Comparison of ENCODE assay signal across 2 cellular contexts in the genomic region with DNA sequence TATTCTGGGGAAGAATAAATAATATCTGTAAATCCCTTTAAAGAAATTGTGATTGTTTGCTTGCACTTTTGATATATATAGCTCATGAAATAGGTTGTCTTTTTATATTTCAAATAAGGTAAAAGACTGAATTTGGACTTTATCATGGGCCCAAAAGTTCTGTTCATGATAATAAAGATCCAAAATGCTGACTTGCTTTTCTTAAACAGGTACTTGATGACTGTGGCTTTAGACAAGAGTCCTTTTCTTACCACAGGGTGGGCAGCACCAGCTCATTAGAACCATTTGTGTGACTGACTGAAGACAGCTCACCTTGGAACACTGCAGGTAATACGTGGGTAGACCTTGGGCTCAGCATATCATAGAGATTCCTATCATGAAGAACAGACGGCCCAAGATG.
TF ChIP-seq lines count a peak whose summit lies in the region.

No MANE protein-coding gene starts in this region.

TF ChIP-seq in HepG2, 621 proteins besides CTCF, POLR2A, EP300 and RAD21:
- TF ChIP-seq SOX13 (IDR thresholded peaks at IDR 0.05) (no peak), SOX13 (CRISPR knock-in tag; conservative IDR thresholded peaks at IDR 0.05 in 1 of 2, IDR thresholded peaks at IDR 0.05 in 1 of 2) (no peak), MAFK (conservative IDR thresholded peaks at IDR 0.05 in 1 of 2, IDR thresholded peaks at IDR 0.05 in 1 of 2; ENCODE audit: low read length in 2 of 2) (peak; percentile 41 to 70), TCF7L2 (IDR thresholded peaks at IDR 0.05; ENCODE audit: low read depth, low read length) (no peak), LCORL (IDR thresholded peaks at IDR 0.05) (no peak), LCORL (CRISPR knock-in tag; IDR thresholded peaks at IDR 0.05) (no peak), ZNF652 (CRISPR knock-in tag; IDR thresholded peaks at IDR 0.05; ENCODE audit: borderline replicate concordance, low read depth) (no peak), NCOA1 (CRISPR knock-in tag; IDR thresholded peaks at IDR 0.05) (no peak), AGO2 (optimal IDR thresholded peaks at IDR 0.05; ENCODE audit: low read depth, low read length) (no peak), HOXA7 (CRISPR knock-in tag; IDR thresholded peaks at IDR 0.05) (no peak), SP4 (CRISPR knock-in tag; IDR thresholded peaks at IDR 0.05) (no peak), ZNF746 (CRISPR knock-in tag; IDR thresholded peaks at IDR 0.05) (no peak), MAFF (IDR thresholded peaks at IDR 0.05; ENCODE audit: low read depth, low read length) (peak; percentile 70), ZGPAT (CRISPR knock-in tag; IDR thresholded peaks at IDR 0.05) (no peak), FOXM1 (CRISPR knock-in tag; IDR thresholded peaks at IDR 0.05) (no peak), ZNF501 (CRISPR knock-in tag; IDR thresholded peaks at IDR 0.05) (no peak)
- TF ChIP-seq, protein P1, sequence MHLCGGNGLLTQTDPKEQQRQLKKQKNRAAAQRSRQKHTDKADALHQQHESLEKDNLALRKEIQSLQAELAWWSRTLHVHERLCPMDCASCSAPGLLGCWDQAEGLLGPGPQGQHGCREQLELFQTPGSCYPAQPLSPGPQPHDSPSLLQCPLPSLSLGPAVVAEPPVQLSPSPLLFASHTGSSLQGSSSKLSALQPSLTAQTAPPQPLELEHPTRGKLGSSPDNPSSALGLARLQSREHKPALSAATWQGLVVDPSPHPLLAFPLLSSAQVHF (CRISPR knock-in tag; IDR thresholded peaks at IDR 0.05), result no peak

TF ChIP-seq in IMR-90, 13 proteins besides CTCF, POLR2A, EP300 and RAD21:
- TF ChIP-seq MAZ (IDR thresholded peaks at IDR 0.05; ENCODE audit: borderline replicate concordance, low read depth, low read length) (no peak), MAFK (IDR thresholded peaks at IDR 0.05; ENCODE audit: low read depth, low read length) (peak; percentile 39; the same call in 1 of the 2 replicates), RFX5 (IDR thresholded peaks at IDR 0.05; ENCODE audit: low read depth, low read length) (no peak)
